In the genomic region with DNA sequence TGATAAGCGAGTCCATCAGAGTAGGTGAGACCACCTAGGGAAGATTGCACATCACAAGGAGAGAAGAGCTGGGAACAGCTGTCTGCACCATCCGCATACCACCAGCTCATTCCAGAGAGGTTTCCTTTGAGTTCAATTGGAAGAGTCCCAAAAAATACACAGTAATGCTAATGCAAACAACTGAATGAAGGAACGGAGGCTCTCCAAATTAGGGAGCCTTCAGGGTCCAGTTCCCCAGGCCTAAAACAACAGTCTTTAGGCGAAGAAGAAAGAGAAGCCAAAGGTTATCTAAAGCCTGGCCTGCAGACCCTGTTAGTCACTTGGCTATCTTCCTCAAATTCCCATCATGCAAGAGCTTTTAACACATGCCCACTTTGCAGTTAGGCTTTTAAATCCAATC, we compare ENCODE assay signal across 22 cellular contexts.
A peak's percentile ranks its signal among the peaks of the same experiment; 100 is the strongest.
DNase-seq lines count a peak whose midpoint lies in the region; ATAC-seq, FAIRE-seq and TF ChIP-seq lines count a peak whose summit lies in the region.
"Had no signal": no experiment of that assay in that cellular context is flagged by ENCODE, and none has a peak within 500 bp of the region (broad histone marks: within the 10 kb centered on the region; RNA-seq: fewer than 3 reads in every experiment).

No MANE protein-coding gene starts in this region.

- ATAC-seq in HepG2 (no peak), HG03521 (IDR thresholded peaks at IDR 0.05; ENCODE audit: unreplicated experiment) (no peak)
- ATAC-seq in activated CD4-positive, CD25-positive, alpha-beta regulatory T cell treated with anti-CD3 and anti-CD28 coated beads, Interleukin-2, amount 50 U/mL, for 24 hours, result no peak
- ATAC-seq: esophagus mucosa; stimulated activated effector memory CD8-positive, alpha-beta T cell treated with anti-CD3 and anti-CD28 coated beads, Interleukin-12 subunit alpha, Interleukin-12 subunit beta, amount 100 ng/mL, for 72 hours had no signal

- no peak for FAIRE-seq in HepG2 (lab: Jason Lieb, UNC)
- FAIRE-seq: colon, GM12891 had no signal

- H3K27me3 ChIP-seq in liver (ENCODE audit: control insufficient read depth in 4 of 4, insufficient read depth in 4 of 4, low read length in 3 of 4) (no peaks in the 10 kb centered on the region), HepG2 (ENCODE audit: control insufficient read depth in 1 of 2, insufficient read depth in 2 of 2, low read length in 2 of 2) (no peaks in the 10 kb centered on the region)
- H3K27me3 ChIP-seq: BE2C, neutrophil had no signal

- H3K4me1 ChIP-seq in liver (ENCODE audit: control insufficient read depth in 4 of 4, insufficient read depth in 4 of 4, low read length in 3 of 4), result peaks cover 0 to 6% (median 1%) of the 10 kb centered on the region in 4 donors
- no peaks in the 10 kb centered on the region for H3K4me1 ChIP-seq in HepG2 (ENCODE audit: insufficient read depth, low read length)
- H3K4me1 ChIP-seq: BE2C, prostate gland had no signal

- H3K4me3 ChIP-seq in liver (ENCODE audit: low read depth in 1 of 3, low read length in 3 of 3) (no peak overlapping the region), HepG2 (replicated peaks in 1 of 3; ENCODE audit: insufficient read depth in 1 of 3, low read depth in 2 of 3, low read length in 3 of 3) (no peak overlapping the region), cardiac fibroblast (replicated peaks in 1 of 2; ENCODE audit: low read depth in 2 of 2, low read length in 2 of 2) (no peak overlapping the region)
- H3K4me3 ChIP-seq: HAP-1, prostate gland, skin epidermis had no signal

- H3K4me2 ChIP-seq in HepG2 (ENCODE audit: low read depth, low read length), result no peak overlapping the region

- CTCF ChIA-PET in HepG2 (lab: Yijun Ruan, JAX; ENCODE audit: low intra/inter-chr PET ratio, low total read pairs), result no interaction called here

- H3K9me3 ChIP-seq in liver (ENCODE audit: control insufficient read depth in 4 of 4, low read length in 3 of 4), result no peaks in the 10 kb centered on the region
- no peaks in the 10 kb centered on the region for H3K9me3 ChIP-seq in HepG2 (ENCODE audit: low read length)
- H3K9me3 ChIP-seq: BE2C, HAP-1, neutrophil, prostate gland had no signal

- TF ChIP-seq CTCF in liver (IDR thresholded peaks at IDR 0.05; ENCODE audit: low read depth, low read length, missing input control), result no peak
- TF ChIP-seq CTCF in HepG2 (CRISPR knock-in tag; IDR thresholded peaks at IDR 0.05), result no peak
- no peak for TF ChIP-seq CTCF in cardiac fibroblast (IDR thresholded peaks at IDR 0.05; ENCODE audit: low read depth, low read length)

- H4K20me1 ChIP-seq in HepG2 (ENCODE audit: insufficient read depth, low read length), result no peaks in the 10 kb centered on the region

- 85% methylated on average over 4 of the region's 4 CpGs for WGBS in liver
- 7% methylated on average over 4 of the region's 4 CpGs for WGBS in HepG2 (ENCODE audit: low lambda C conversion rate)

- BruUV-seq in HepG2 (replicated peaks; lab: Mats Ljungman, UMichigan), result no TSS peak

- POLR2A ChIA-PET in HepG2 (lab: Yijun Ruan, JAX), result no interaction called here

- H3K27ac ChIP-seq in liver (ENCODE audit: low read depth in 1 of 2, low read length in 2 of 2), result no peak overlapping the region
- H3K27ac ChIP-seq in HepG2 (ENCODE audit: extremely low read length, insufficient read depth, low read length), result no peak overlapping the region
- H3K27ac ChIP-seq: neutrophil, prostate gland, skin epidermis had no signal

- H3K9ac ChIP-seq in liver (ENCODE audit: low read depth in 1 of 2, low read length in 2 of 2) (no peak overlapping the region), HepG2 (ENCODE audit: insufficient read depth, low read depth, low read length) (no peak overlapping the region)

- TF ChIP-seq POLR2A in HepG2 (IDR thresholded peaks at IDR 0.05; ENCODE audit: insufficient read depth in 1 of 2, low read depth in 2 of 2, low read length in 2 of 2), result no peak

- TF ChIP-seq RAD21 in liver (IDR thresholded peaks at IDR 0.05) (no peak), HepG2 (CRISPR knock-in tag; IDR thresholded peaks at IDR 0.05) (no peak)

- DNase-seq in HepG2 (ENCODE audit: low spot score), result no peak
- peak; percentile 41 to 49 for DNase-seq in cardiac fibroblast (ENCODE audit: low read depth in 2 of 2)
- DNase-seq in left kidney (ENCODE audit: low read depth, low spot score), result peak; percentile 27
- DNase-seq in germinal center (ENCODE audit: low spot score), result no peak
- no peak for DNase-seq in activated CD4-positive, alpha-beta T cell treated with anti-CD3 and anti-CD28 coated beads, Interleukin-2, amount 50 U/mL, for 4 hours
- DNase-seq: activated CD4-positive, alpha-beta memory T cell treated with anti-CD3 and anti-CD28 coated beads, Interleukin-2, amount 10 ng/mL, durations not matched to agents 7 days and 5 days; BE2C; effector memory CD4-positive, alpha-beta T cell; mammary epithelial cell; NCI-H2029 treated with DMSO at 0.1 percent for 48 hours; NK-92 treated with Interleukin-12 subunit alpha and Interleukin-12 subunit beta, amount 100 ng/mL, for 24 hours had no signal

- in situ Hi-C loops in HepG2 (cut with HindIII; ENCODE audit: extremely low pct_ligation_motif_present, low pct_unique_long_range_greater_than_20kb), result no loop called here

- H3K79me2 ChIP-seq in HepG2 (ENCODE audit: insufficient read depth, low read length), result no peaks in the 10 kb centered on the region

- H2AFZ ChIP-seq in HepG2 (ENCODE audit: low read length), result no peak overlapping the region

- no peak for TF ChIP-seq EP300 in HepG2 (IDR thresholded peaks at IDR 0.05; ENCODE audit: low read depth in 2 of 2, low read length in 2 of 2)
- TF ChIP-seq EP300 in HepG2 (CRISPR knock-in tag; IDR thresholded peaks at IDR 0.05; ENCODE audit: borderline replicate concordance), result no peak

- intact Hi-C loops in HepG2 (cut with micrococcal nuclease; ENCODE audit: unreplicated experiment), result no loop called here

- H3K36me3 ChIP-seq in liver (ENCODE audit: control insufficient read depth in 4 of 4, insufficient read depth in 3 of 4, low read depth in 1 of 4, low read length in 3 of 4) (peaks cover 0 to under 1% (median 0%) of the 10 kb centered on the region in 4 donors), HepG2 (replicated peaks in 1 of 2; ENCODE audit: control insufficient read depth in 1 of 2, insufficient read depth in 2 of 2, low read length in 2 of 2) (no peaks in the 10 kb centered on the region)
- H3K36me3 ChIP-seq: BE2C, HAP-1, neutrophil, prostate gland had no signal

TF ChIP-seq in liver, 16 proteins besides CTCF, POLR2A, EP300 and RAD21:
- TF ChIP-seq ATF3 (IDR thresholded peaks at IDR 0.05) (no peak), NR2F2 (IDR thresholded peaks at IDR 0.05) (peak; percentile 76)

TF ChIP-seq in HepG2, 621 proteins besides CTCF, POLR2A, EP300 and RAD21 (continues in another document):
- TF ChIP-seq KLF16 (CRISPR knock-in tag; IDR thresholded peaks at IDR 0.05), result no peak
- TF ChIP-seq, protein P1, sequence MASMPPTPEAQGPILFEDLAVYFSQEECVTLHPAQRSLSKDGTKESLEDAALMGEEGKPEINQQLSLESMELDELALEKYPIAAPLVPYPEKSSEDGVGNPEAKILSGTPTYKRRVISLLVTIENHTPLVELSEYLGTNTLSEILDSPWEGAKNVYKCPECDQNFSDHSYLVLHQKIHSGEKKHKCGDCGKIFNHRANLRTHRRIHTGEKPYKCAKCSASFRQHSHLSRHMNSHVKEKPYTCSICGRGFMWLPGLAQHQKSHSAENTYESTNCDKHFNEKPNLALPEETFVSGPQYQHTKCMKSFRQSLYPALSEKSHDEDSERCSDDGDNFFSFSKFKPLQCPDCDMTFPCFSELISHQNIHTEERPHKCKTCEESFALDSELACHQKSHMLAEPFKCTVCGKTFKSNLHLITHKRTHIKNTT (CRISPR knock-in tag; IDR thresholded peaks at IDR 0.05), result no peak
- TF ChIP-seq ZNF749 (CRISPR knock-in tag; IDR thresholded peaks at IDR 0.05; ENCODE audit: borderline replicate concordance), result no peak
- TF ChIP-seq ZNF576 (CRISPR knock-in tag; IDR thresholded peaks at IDR 0.05), result no peak
- no peak for TF ChIP-seq NFATC3 (CRISPR knock-in tag; IDR thresholded peaks at IDR 0.05)
- TF ChIP-seq, protein P2, sequence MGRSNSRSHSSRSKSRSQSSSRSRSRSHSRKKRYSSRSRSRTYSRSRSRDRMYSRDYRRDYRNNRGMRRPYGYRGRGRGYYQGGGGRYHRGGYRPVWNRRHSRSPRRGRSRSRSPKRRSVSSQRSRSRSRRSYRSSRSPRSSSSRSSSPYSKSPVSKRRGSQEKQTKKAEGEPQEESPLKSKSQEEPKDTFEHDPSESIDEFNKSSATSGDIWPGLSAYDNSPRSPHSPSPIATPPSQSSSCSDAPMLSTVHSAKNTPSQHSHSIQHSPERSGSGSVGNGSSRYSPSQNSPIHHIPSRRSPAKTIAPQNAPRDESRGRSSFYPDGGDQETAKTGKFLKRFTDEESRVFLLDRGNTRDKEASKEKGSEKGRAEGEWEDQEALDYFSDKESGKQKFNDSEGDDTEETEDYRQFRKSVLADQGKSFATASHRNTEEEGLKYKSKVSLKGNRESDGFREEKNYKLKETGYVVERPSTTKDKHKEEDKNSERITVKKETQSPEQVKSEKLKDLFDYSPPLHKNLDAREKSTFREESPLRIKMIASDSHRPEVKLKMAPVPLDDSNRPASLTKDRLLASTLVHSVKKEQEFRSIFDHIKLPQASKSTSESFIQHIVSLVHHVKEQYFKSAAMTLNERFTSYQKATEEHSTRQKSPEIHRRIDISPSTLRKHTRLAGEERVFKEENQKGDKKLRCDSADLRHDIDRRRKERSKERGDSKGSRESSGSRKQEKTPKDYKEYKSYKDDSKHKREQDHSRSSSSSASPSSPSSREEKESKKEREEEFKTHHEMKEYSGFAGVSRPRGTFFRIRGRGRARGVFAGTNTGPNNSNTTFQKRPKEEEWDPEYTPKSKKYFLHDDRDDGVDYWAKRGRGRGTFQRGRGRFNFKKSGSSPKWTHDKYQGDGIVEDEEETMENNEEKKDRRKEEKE (IDR thresholded peaks at IDR 0.05), result no peak
- no peak for TF ChIP-seq EHMT2 (IDR thresholded peaks at IDR 0.05; ENCODE audit: borderline replicate concordance, low read depth, low read length)
- TF ChIP-seq, protein P3, sequence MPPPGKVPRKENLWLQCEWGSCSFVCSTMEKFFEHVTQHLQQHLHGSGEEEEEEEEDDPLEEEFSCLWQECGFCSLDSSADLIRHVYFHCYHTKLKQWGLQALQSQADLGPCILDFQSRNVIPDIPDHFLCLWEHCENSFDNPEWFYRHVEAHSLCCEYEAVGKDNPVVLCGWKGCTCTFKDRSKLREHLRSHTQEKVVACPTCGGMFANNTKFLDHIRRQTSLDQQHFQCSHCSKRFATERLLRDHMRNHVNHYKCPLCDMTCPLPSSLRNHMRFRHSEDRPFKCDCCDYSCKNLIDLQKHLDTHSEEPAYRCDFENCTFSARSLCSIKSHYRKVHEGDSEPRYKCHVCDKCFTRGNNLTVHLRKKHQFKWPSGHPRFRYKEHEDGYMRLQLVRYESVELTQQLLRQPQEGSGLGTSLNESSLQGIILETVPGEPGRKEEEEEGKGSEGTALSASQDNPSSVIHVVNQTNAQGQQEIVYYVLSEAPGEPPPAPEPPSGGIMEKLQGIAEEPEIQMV (CRISPR knock-in tag; IDR thresholded peaks at IDR 0.05; ENCODE audit: low read depth), result no peak
- TF ChIP-seq SMARCC2 (IDR thresholded peaks at IDR 0.05), result no peak

Comparison
In these comparisons a context has a peak if more than half of its experiments do, and no peak if none do; other contexts are left out.
1. DNase-seq: peak in cardiac fibroblast (2 of 2) and left kidney (single experiment); none in HepG2 (single experiment), germinal center (single experiment) and activated CD4-positive, alpha-beta T cell treated with anti-CD3 and anti-CD28 coated beads, Interleukin-2, amount 50 U/mL, for 4 hours (0 of 2).